In the genomic region with DNA sequence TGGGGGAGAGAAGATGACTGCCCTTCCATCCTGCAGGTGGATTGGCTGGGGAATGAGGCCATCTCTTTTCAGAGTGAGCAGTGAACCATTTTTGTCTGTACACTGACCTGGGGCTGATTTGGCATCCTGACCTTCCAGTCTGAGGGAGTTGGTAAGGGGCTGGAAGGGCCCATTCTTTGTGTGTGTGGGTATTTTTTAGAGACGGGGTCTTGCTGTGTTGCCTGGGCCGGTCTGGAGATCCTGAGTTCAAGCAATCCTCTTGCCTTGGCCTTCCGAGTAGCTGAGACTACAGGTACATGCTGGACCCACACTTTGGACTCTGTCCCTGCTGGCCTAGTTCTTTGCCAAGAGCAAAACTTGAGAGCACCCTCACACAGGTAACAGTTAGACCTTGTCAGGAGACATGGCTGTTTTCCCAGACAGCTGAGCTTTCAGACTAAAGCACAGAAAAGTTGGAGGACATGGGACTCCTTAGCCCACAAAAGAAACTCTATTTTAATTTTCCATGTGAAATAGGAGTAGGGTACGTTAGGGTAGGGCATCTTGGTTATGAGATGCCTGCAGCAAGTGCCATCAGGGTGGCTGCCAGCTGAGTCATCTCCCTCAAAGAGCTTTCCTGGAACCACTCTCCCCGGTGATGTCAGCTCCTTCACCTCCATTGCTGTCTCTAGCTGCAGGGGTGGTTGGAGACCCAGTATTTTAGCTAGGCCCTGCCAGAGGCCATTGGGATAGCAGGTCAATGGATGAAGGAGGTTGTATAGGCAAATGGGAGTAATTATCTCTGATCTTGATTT, we compare ENCODE assay signal across 8 cellular contexts.
DNase-seq lines count a peak whose midpoint lies in the region; ATAC-seq and TF ChIP-seq lines count a peak whose summit lies in the region.

No MANE protein-coding gene starts in this region.

- H3K4me1 Mint-ChIP-seq in activated CD4-positive, alpha-beta T cell treated with anti-CD3 and anti-CD28 coated beads, Interleukin-2, amount 10 ng/mL, durations not matched to agents 7 days and 5 days: peaks cover 89% of the 10 kb centered on the region

- H3K4me3 ChIP-seq in HEK293 (ENCODE audit: low read depth, low read length) (no peak overlapping the region), foreskin fibroblast (ENCODE audit: low read depth in 1 of 2, low read length in 2 of 2) (no peak overlapping the region)
- no peak overlapping the region for H3K4me3 ChIP-seq in effector memory CD4-positive, alpha-beta T cell (ENCODE audit: insufficient read depth, low read depth, low read length, poor library complexity, severe bottlenecking)

- H3K4me1 ChIP-seq in HEK293 (ENCODE audit: control insufficient read depth, insufficient read depth, low read length): 0 out of 2 replicates have a peak, but pooled peaks cover 5% of the 10 kb centered on the region
- H3K4me1 ChIP-seq in effector memory CD4-positive, alpha-beta T cell (ENCODE audit: control insufficient read depth, insufficient read depth, low read length, poor library complexity, severe bottlenecking): peaks cover 63% of the 10 kb centered on the region

- peak; percentile 40 for DNase-seq in activated CD4-positive, alpha-beta T cell treated with anti-CD3 and anti-CD28 coated beads, Interleukin-2, amount 10 ng/mL, durations not matched to agents 7 days and 5 days
- DNase-seq in foreskin fibroblast: peak; percentile 57 to 76
- peak in 2 of 3 experiments; percentile 31 to 54 for DNase-seq in stimulated activated CD4-positive, alpha-beta T cell treated with anti-CD3 and anti-CD28 coated beads, TNF-alpha, amount 100 ng/mL, for 24 hours (ENCODE audit: low read depth in 3 of 3)
- no peak for DNase-seq in effector memory CD4-positive, alpha-beta T cell

- no peaks in the 10 kb centered on the region for H3K9me3 ChIP-seq in HEK293 (ENCODE audit: control insufficient read depth, insufficient read depth, low read depth, low read length)
- H3K9me3 ChIP-seq in effector memory CD4-positive, alpha-beta T cell (ENCODE audit: control insufficient read depth, low read length): no peaks in the 10 kb centered on the region

- peaks cover 0 to 6% of the 10 kb centered on the region in 2 experiments; a peak in 1 of 3 replicates for H3K36me3 ChIP-seq in HEK293 (ENCODE audit: control insufficient read depth in 2 of 2, insufficient read depth in 1 of 2, low read length in 2 of 2)
- no peaks in the 10 kb centered on the region for H3K36me3 ChIP-seq in effector memory CD4-positive, alpha-beta T cell (ENCODE audit: control insufficient read depth, insufficient read depth, low read length)

- CTCF ChIA-PET in HEK293 (lab: Yijun Ruan, JAX): interaction anchor here (0.6 to 1.1 kb wide), 2 partner anchors 29 to 119 kb away, joined by 3 to 4 read pairs; no protein-coding TSS in a partner anchor
- CTCF ChIA-PET in activated CD4-positive, alpha-beta T cell treated with anti-CD3 and anti-CD28 coated beads, Interleukin-2, amount 10 ng/mL, durations not matched to agents 7 days and 5 days (lab: Charles Lee): interaction anchor here (0.7 to 2.1 kb wide), 9 partner anchors 9 to 809 kb away, joined by 3 to 12 read pairs (median 3); no protein-coding TSS in a partner anchor

- no peaks in the 10 kb centered on the region for H3K27me3 Mint-ChIP-seq in activated CD4-positive, alpha-beta T cell treated with anti-CD3 and anti-CD28 coated beads, Interleukin-2, amount 10 ng/mL, durations not matched to agents 7 days and 5 days

- H3K27ac ChIP-seq in HEK293 (ENCODE audit: extremely low read depth, low read depth, low read length): no peak overlapping the region
- H3K27ac ChIP-seq in effector memory CD4-positive, alpha-beta T cell (ENCODE audit: insufficient read depth, low read length, poor library complexity, severe bottlenecking): no peak overlapping the region

- H3K36me3 Mint-ChIP-seq in activated CD4-positive, alpha-beta T cell treated with anti-CD3 and anti-CD28 coated beads, Interleukin-2, amount 10 ng/mL, durations not matched to agents 7 days and 5 days (ENCODE audit: low read depth): peaks cover 74% of the 10 kb centered on the region

- peaks cover 11% of the 10 kb centered on the region for H3K9me3 Mint-ChIP-seq in activated CD4-positive, alpha-beta T cell treated with anti-CD3 and anti-CD28 coated beads, Interleukin-2, amount 10 ng/mL, durations not matched to agents 7 days and 5 days

- ATAC-seq in GM18519 (IDR thresholded peaks at IDR 0.05; ENCODE audit: low FRiP score, unreplicated experiment): no peak
- no peak for ATAC-seq in HG02678 (IDR thresholded peaks at IDR 0.05; ENCODE audit: unreplicated experiment)
- ATAC-seq in GM21619 (IDR thresholded peaks at IDR 0.05; ENCODE audit: unreplicated experiment): no peak

- POLR2A ChIA-PET in HEK293 (lab: Yijun Ruan, JAX): interaction anchor here (0.5 kb wide), 1 partner anchor 852 kb away, joined by 4 read pairs; no protein-coding TSS in a partner anchor
- POLR2A ChIA-PET in activated CD4-positive, alpha-beta T cell treated with anti-CD3 and anti-CD28 coated beads, Interleukin-2, amount 10 ng/mL, durations not matched to agents 7 days and 5 days (lab: Charles Lee): interaction anchor here (0.6 kb wide), 1 partner anchor 436 kb away, joined by 3 read pairs; no protein-coding TSS in a partner anchor

- no peak for TF ChIP-seq CTCF in HEK293 (tag by site-specific recombination; IDR thresholded peaks at IDR 0.05)
- no peak for TF ChIP-seq CTCF in foreskin fibroblast (IDR thresholded peaks at IDR 0.05; ENCODE audit: low read depth, low read length)

- no peaks in the 10 kb centered on the region for H3K27me3 ChIP-seq in effector memory CD4-positive, alpha-beta T cell (replicated peaks; ENCODE audit: control insufficient read depth, insufficient read depth, low read length, poor library complexity, severe bottlenecking)

- H3K4me3 Mint-ChIP-seq in activated CD4-positive, alpha-beta T cell treated with anti-CD3 and anti-CD28 coated beads, Interleukin-2, amount 10 ng/mL, durations not matched to agents 7 days and 5 days: no peak overlapping the region

- peak overlapping the region; percentile 81 for H3K27ac Mint-ChIP-seq in activated CD4-positive, alpha-beta T cell treated with anti-CD3 and anti-CD28 coated beads, Interleukin-2, amount 10 ng/mL, durations not matched to agents 7 days and 5 days

TF ChIP-seq in HEK293, 187 proteins besides CTCF, POLR2A, EP300 and RAD21:
- TF ChIP-seq ZNF629 (tag by site-specific recombination; IDR thresholded peaks at IDR 0.05) (0 out of 2 replicates have a peak, but pooled peaks have one; percentile 42), PRDM10 (tag by site-specific recombination; IDR thresholded peaks at IDR 0.05) (0 out of 2 replicates have a peak, but pooled peaks have one; percentile 20), PRDM1 (tag by site-specific recombination; IDR thresholded peaks at IDR 0.05) (peak; percentile 41; the same call in 1 of the 2 replicates), ZFP41 (tag by site-specific recombination; IDR thresholded peaks at IDR 0.05; ENCODE audit: borderline replicate concordance) (no peak)

Comparison
In these comparisons a context has a peak if more than half of its experiments do, and no peak if none do; other contexts are left out.
1. DNase-seq: peak in activated CD4-positive, alpha-beta T cell treated with anti-CD3 and anti-CD28 coated beads, Interleukin-2, amount 10 ng/mL, durations not matched to agents 7 days and 5 days (single experiment), foreskin fibroblast (2 of 2) and stimulated activated CD4-positive, alpha-beta T cell treated with anti-CD3 and anti-CD28 coated beads, TNF-alpha, amount 100 ng/mL, for 24 hours (2 of 3); none in effector memory CD4-positive, alpha-beta T cell (0 of 3).